1 cellular context compared by ENCODE assay signal in the genomic region with DNA sequence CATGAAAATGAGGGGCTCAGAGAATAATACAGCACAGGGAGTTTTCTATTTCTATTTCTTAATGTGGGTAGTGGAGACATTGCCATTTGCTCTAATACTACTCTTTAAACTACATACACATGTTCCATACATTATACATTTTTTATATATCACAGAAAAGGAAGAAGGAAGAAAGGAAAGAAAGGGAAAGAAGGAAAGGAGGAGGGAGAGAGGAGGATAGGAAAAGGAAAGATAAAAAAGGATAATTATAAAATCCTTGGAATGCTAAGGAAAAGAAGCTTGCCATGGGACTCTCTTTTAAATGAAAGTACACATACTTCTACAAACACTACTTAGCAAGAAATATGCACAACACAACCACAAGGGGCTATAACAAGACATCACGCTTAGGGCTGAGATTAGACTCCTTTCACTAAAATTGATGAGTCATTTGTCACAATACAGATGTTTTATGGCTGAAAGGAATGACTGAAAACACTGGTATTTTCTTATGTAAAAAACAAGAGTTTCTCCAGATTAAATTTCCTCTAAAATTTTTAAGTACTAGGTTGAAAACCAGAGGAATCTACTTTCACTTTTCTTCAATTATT.
TF ChIP-seq lines count a peak whose summit lies in the region.

No MANE protein-coding gene starts in this region.

TF ChIP-seq in K562, 482 proteins besides CTCF, POLR2A, EP300 and RAD21 (continued from another document):
- TF ChIP-seq, protein P1, sequence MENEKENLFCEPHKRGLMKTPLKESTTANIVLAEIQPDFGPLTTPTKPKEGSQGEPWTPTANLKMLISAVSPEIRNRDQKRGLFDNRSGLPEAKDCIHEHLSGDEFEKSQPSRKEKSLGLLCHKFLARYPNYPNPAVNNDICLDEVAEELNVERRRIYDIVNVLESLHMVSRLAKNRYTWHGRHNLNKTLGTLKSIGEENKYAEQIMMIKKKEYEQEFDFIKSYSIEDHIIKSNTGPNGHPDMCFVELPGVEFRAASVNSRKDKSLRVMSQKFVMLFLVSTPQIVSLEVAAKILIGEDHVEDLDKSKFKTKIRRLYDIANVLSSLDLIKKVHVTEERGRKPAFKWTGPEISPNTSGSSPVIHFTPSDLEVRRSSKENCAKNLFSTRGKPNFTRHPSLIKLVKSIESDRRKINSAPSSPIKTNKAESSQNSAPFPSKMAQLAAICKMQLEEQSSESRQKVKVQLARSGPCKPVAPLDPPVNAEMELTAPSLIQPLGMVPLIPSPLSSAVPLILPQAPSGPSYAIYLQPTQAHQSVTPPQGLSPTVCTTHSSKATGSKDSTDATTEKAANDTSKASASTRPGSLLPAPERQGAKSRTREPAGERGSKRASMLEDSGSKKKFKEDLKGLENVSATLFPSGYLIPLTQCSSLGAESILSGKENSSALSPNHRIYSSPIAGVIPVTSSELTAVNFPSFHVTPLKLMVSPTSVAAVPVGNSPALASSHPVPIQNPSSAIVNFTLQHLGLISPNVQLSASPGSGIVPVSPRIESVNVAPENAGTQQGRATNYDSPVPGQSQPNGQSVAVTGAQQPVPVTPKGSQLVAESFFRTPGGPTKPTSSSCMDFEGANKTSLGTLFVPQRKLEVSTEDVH (IDR thresholded peaks at IDR 0.05; ENCODE audit: low read depth, partially characterized antibody), result peak; percentile 33
- TF ChIP-seq NFE2L1 (tag; IDR thresholded peaks at IDR 0.05; ENCODE audit: borderline replicate concordance, low read depth) (peak; percentile 97), TAF1 (IDR thresholded peaks at IDR 0.05; ENCODE audit: control insufficient read depth, extremely low read depth, insufficient read depth, low read length, severe bottlenecking) (no peak), POLR2H (tag; IDR thresholded peaks at IDR 0.05; ENCODE audit: low read depth) (peak; percentile 31; the same call in 1 of the 2 replicates), SMARCC2 (IDR thresholded peaks at IDR 0.05; ENCODE audit: low read depth) (peak; percentile 56; the same call in 1 of the 2 replicates), KLF10 (CRISPR knock-in tag; IDR thresholded peaks at IDR 0.05) (no peak), SUPT5H (IDR thresholded peaks at IDR 0.05) (peak; percentile 48), MAFK (IDR thresholded peaks at IDR 0.05; ENCODE audit: low read length) (peak; percentile 87), LEF1 (IDR thresholded peaks at IDR 0.05) (0 out of 2 replicates have a peak, but pooled peaks have one; percentile 26), BHLHE40 (IDR thresholded peaks at IDR 0.05; ENCODE audit: low read length) (no peak)
- TF ChIP-seq, protein P2, sequence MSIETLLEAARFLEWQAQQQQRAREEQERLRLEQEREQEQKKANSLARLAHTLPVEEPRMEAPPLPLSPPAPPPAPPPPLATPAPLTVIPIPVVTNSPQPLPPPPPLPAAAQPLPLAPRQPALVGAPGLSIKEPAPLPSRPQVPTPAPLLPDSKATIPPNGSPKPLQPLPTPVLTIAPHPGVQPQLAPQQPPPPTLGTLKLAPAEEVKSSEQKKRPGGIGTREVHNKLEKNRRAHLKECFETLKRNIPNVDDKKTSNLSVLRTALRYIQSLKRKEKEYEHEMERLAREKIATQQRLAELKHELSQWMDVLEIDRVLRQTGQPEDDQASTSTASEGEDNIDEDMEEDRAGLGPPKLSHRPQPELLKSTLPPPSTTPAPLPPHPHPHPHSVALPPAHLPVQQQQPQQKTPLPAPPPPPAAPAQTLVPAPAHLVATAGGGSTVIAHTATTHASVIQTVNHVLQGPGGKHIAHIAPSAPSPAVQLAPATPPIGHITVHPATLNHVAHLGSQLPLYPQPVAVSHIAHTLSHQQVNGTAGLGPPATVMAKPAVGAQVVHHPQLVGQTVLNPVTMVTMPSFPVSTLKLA (conservative IDR thresholded peaks at IDR 0.05), result peak; percentile 22 to 48; a peak in 1 of 4 replicates
